Comparison of ENCODE assay signal across 8 cellular contexts in the genomic region with DNA sequence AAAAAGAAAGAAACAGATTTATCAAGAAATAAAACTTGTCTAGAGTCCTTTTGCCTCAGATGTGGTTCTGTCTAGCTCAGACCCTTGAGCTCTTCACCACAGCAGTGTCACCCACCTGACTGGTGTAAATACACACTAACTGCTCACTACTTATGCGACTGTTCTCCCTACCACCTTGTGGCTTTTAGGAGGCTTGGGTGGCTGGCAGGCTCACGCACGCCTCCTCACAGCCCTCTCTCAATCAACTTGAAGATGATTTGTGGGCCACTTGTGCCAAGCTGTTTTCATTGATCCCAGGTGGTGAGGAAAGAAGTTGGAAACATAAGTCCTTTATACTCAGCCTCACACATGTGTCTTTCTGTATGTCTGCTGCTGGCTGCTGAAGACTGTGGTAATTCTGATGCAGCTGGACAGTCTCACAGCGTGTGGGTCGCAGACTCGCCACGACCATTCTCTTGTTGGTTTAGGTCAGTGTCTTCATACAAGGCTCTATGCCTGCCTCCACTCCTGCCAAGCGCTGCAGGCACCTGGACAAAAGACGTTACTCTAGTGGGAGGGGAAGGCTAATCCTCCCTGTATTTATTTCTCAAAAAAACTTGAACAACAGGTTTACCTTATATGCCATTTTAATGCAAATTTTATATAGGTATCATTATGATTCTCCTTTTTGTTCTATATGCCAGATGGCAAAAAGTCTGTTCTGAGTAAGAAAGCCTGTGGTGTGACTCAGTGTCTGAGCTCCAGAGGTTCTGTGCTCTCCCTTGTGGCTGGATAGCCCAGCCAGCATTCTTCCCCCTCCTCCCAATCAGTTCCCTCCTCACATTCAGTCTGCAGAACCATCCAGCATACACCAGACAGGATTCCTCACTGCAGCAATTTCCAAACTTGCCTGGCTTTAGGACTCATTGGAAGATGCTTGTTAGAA.
DNase-seq lines count a peak whose midpoint lies in the region; ATAC-seq, FAIRE-seq and TF ChIP-seq lines count a peak whose summit lies in the region.

No MANE protein-coding gene starts in this region.

- no TSS peak for BruUV-seq in IMR-90 (replicated peaks; lab: Mats Ljungman, UMichigan)

- peak overlapping the region; percentile 81 for H2BK120ac ChIP-seq in IMR-90 (ENCODE audit: low read depth, low read length)

- peaks cover 4% of the 10 kb centered on the region for H3K36me3 Mint-ChIP-seq in activated CD8-positive, alpha-beta T cell treated with anti-CD3 and anti-CD28 coated beads, Interleukin-2, amount 10 ng/mL, durations not matched to agents 7 days and 5 days (ENCODE audit: low read depth)

- TF ChIP-seq CTCF in IMR-90 (conservative IDR thresholded peaks at IDR 0.05; ENCODE audit: low read depth, low read length): 0 out of 2 replicates have a peak, but pooled peaks have one; percentile 17

- dilution Hi-C loops in IMR-90 (cut with HindIII; ENCODE audit: low sequenced_read_pairs, unreplicated experiment): no loop called here

- in situ Hi-C loops in IMR-90 (cut with MboI; ENCODE audit: low sequenced_read_pairs): no loop called here

- peak overlapping the region; percentile 20 for H3K18ac ChIP-seq in IMR-90 (ENCODE audit: low read depth, low read length)

- H3K27ac Mint-ChIP-seq in activated CD8-positive, alpha-beta T cell treated with anti-CD3 and anti-CD28 coated beads, Interleukin-2, amount 10 ng/mL, durations not matched to agents 7 days and 5 days: no peak overlapping the region

- H3K36me3 ChIP-seq in BLaER1 treated with 17β-estradiol and CSF1 and Interleukin-3, amounts not matched to agents 10 nM and 100 nM: peaks cover 0 to 19% (median 3%) of the 10 kb centered on the region in 11 experiments; a peak in 6 of 22 replicates
- H3K36me3 ChIP-seq in IMR-90 (ENCODE audit: control insufficient read depth, insufficient read depth, low read length): no peaks in the 10 kb centered on the region

- POLR2A ChIA-PET in IMR-90 (lab: Charles Lee; ENCODE audit: unreplicated experiment): no interaction called here
- POLR2A ChIA-PET in activated CD8-positive, alpha-beta T cell treated with anti-CD3 and anti-CD28 coated beads, Interleukin-2, amount 10 ng/mL, durations not matched to agents 7 days and 5 days (lab: Charles Lee): interaction anchor here (0.7 to 1.0 kb wide), 2 partner anchors 88 to 115 kb away, joined by 3 read pairs; a partner anchor contains a TSS

- peak overlapping the region; percentile 78 for H2AK5ac ChIP-seq in IMR-90 (ENCODE audit: low read depth, low read length)

- H3K9me3 ChIP-seq in BLaER1 treated with 17β-estradiol and CSF1 and Interleukin-3, amounts not matched to agents 10 nM and 100 nM (replicated peaks in 1 of 11): no peaks in the 10 kb centered on the region
- no peaks in the 10 kb centered on the region for H3K9me3 ChIP-seq in IMR-90 (ENCODE audit: control insufficient read depth, insufficient read depth, low read length)

- peak overlapping the region; percentile 82 for H3K14ac ChIP-seq in IMR-90 (replicated peaks; ENCODE audit: low read depth, low read length)

- peak overlapping the region; percentile 34 for H2AFZ ChIP-seq in IMR-90 (replicated peaks; ENCODE audit: low read length, poor library complexity)

- no peak overlapping the region for H3K4me3 Mint-ChIP-seq in activated CD8-positive, alpha-beta T cell treated with anti-CD3 and anti-CD28 coated beads, Interleukin-2, amount 10 ng/mL, durations not matched to agents 7 days and 5 days

- H3K79me1 ChIP-seq in IMR-90 (ENCODE audit: low read depth in 1 of 2, low read length in 2 of 2): peaks cover 33 to 66% of the 10 kb centered on the region in 2 experiments

- TF ChIP-seq POLR2A in IMR-90 (IDR thresholded peaks at IDR 0.05; ENCODE audit: low read depth, low read length): no peak

- H4K5ac ChIP-seq in IMR-90 (ENCODE audit: low read depth, low read length): peak overlapping the region; percentile 73; the same call in 1 of the 2 replicates

- H4K91ac ChIP-seq in IMR-90 (ENCODE audit: insufficient read depth, low read depth, low read length): peak overlapping the region; percentile 54

- peak overlapping the region; percentile 67; the same call in 2 of the 3 replicates for H2BK15ac ChIP-seq in IMR-90 (ENCODE audit: low read depth, low read length)

- no peaks in the 10 kb centered on the region for H3K27me3 ChIP-seq in BLaER1 treated with 17β-estradiol and CSF1 and Interleukin-3, amounts not matched to agents 10 nM and 100 nM
- no peaks in the 10 kb centered on the region for H3K27me3 ChIP-seq in IMR-90 (ENCODE audit: control insufficient read depth, insufficient read depth, low read length)

- peaks cover 47 to 91% (median 63%) of the 10 kb centered on the region in 10 experiments for H3K4me1 ChIP-seq in BLaER1 treated with 17β-estradiol and CSF1 and Interleukin-3, amounts not matched to agents 10 nM and 100 nM
- H3K4me1 ChIP-seq in IMR-90 (ENCODE audit: control insufficient read depth, insufficient read depth, low read length): peaks cover 23% of the 10 kb centered on the region

- peak overlapping the region; percentile 50 for H2AK9ac ChIP-seq in IMR-90 (replicated peaks; ENCODE audit: low read depth, low read length, poor library complexity)

- intact Hi-C loops in IMR-90 (cut with micrococcal nuclease): loop anchor here (5.0 kb wide), 2 partner anchors 48 to 113 kb away; no protein-coding TSS in a partner anchor

- peak overlapping the region in 9 of 11 experiments; percentile 7 to 94 (median 52); a peak in 13 of 22 replicates for H3K4me2 ChIP-seq in BLaER1 treated with 17β-estradiol and CSF1 and Interleukin-3, amounts not matched to agents 10 nM and 100 nM
- peak overlapping the region; percentile 61 for H3K4me2 ChIP-seq in IMR-90 (ENCODE audit: low read depth, low read length)

- no peak overlapping the region for H3K4me3 ChIP-seq in BLaER1 treated with 17β-estradiol and CSF1 and Interleukin-3, amounts not matched to agents 10 nM and 100 nM
- no peak overlapping the region for H3K4me3 ChIP-seq in IMR-90 (ENCODE audit: insufficient read depth, low read depth, low read length)

- peaks cover 24% of the 10 kb centered on the region for H3K9me1 ChIP-seq in IMR-90 (ENCODE audit: insufficient read depth, low read length)

- no peaks in the 10 kb centered on the region for H3K27me3 Mint-ChIP-seq in activated CD8-positive, alpha-beta T cell treated with anti-CD3 and anti-CD28 coated beads, Interleukin-2, amount 10 ng/mL, durations not matched to agents 7 days and 5 days (ENCODE audit: low read depth)

- 37% methylated on average over 5 of the region's 9 CpGs; no CpG with 5 or more reads in 1 of the 2 experiments for WGBS in IMR-90 (ENCODE audit: extremely low coverage in 2 of 2, insufficient read length in 1 of 2), 2 experiments

- H3K9ac ChIP-seq in BLaER1 treated with 17β-estradiol and CSF1 and Interleukin-3, amounts not matched to agents 10 nM and 100 nM: peak overlapping the region in 6 of 11 experiments; percentile 2 to 52 (median 18); a peak in 6 of 22 replicates
- no peak overlapping the region; the same call in 1 of the 2 replicates for H3K9ac ChIP-seq in IMR-90 (ENCODE audit: low read depth, low read length)

- H3K4me1 Mint-ChIP-seq in activated CD8-positive, alpha-beta T cell treated with anti-CD3 and anti-CD28 coated beads, Interleukin-2, amount 10 ng/mL, durations not matched to agents 7 days and 5 days (ENCODE audit: low read depth): peaks cover 42% of the 10 kb centered on the region

- FAIRE-seq in GM19239 (lab: Jason Lieb, UNC): no peak

- peak overlapping the region; percentile 7; the same call in 1 of the 2 replicates for H3K56ac ChIP-seq in IMR-90 (ENCODE audit: extremely low read depth, insufficient read depth, low read length)

- DNase-seq in IMR-90 (peak; percentile 95), hepatic stellate cell (ENCODE audit: low spot score) (peak; percentile 89), stromal cell of bone marrow (ENCODE audit: low read depth) (peak; percentile 79), GM19239 (ENCODE audit: insufficient read length, low spot score) (no peak)
- DNase-seq in activated CD8-positive, alpha-beta T cell treated with anti-CD3 and anti-CD28 coated beads, Interleukin-2, amount 10 ng/mL, durations not matched to agents 7 days and 5 days: no peak

- CTCF ChIA-PET in IMR-90 (lab: Yijun Ruan, JAX): no interaction called here
- CTCF ChIA-PET in activated CD8-positive, alpha-beta T cell treated with anti-CD3 and anti-CD28 coated beads, Interleukin-2, amount 10 ng/mL, durations not matched to agents 7 days and 5 days (lab: Charles Lee): interaction anchor here (1.0 to 2.7 kb wide), 4 partner anchors 10 to 116 kb away, joined by 3 to 9 read pairs (median 6); a partner anchor contains a TSS

- ATAC-seq in IMR-90 (ENCODE audit: low read depth) (peak; percentile 94), GM19324 (IDR thresholded peaks at IDR 0.05; ENCODE audit: low FRiP score, unreplicated experiment) (no peak), GM21447 (IDR thresholded peaks at IDR 0.05; ENCODE audit: unreplicated experiment) (no peak)
- peak; percentile 63 for ATAC-seq in activated CD8-positive, alpha-beta T cell treated with anti-CD3 and anti-CD28 coated beads, Interleukin-2, amount 10 ng/mL, durations not matched to agents 7 days and 5 days

- H3K4ac ChIP-seq in IMR-90 (ENCODE audit: low read depth, low read length): peak overlapping the region; percentile 91

- H2BK5ac ChIP-seq in IMR-90 (ENCODE audit: low read depth, low read length, poor library complexity, severe bottlenecking): peak overlapping the region; percentile 63

- peak overlapping the region; percentile 52; the same call in 1 of the 2 replicates for H2BK20ac ChIP-seq in IMR-90 (ENCODE audit: low read depth, low read length)

- peaks cover 29 to 95% (median 73%) of the 10 kb centered on the region in 11 experiments; a peak in 21 of 22 replicates for H4K20me1 ChIP-seq in BLaER1 treated with 17β-estradiol and CSF1 and Interleukin-3, amounts not matched to agents 10 nM and 100 nM
- H4K20me1 ChIP-seq in IMR-90 (ENCODE audit: insufficient read depth, low read length): peaks cover 6% of the 10 kb centered on the region; the same call in 1 of the 2 replicates

- peak overlapping the region; percentile 55 for H3K23ac ChIP-seq in IMR-90 (ENCODE audit: low read depth, low read length)

- TF ChIP-seq RAD21 in IMR-90 (IDR thresholded peaks at IDR 0.05; ENCODE audit: low read length): no peak; the same call in 1 of the 2 replicates

- peak overlapping the region in 7 of 11 experiments; percentile 4 to 34 (median 23); a peak in 9 of 22 replicates for H3K27ac ChIP-seq in BLaER1 treated with 17β-estradiol and CSF1 and Interleukin-3, amounts not matched to agents 10 nM and 100 nM
- H3K27ac ChIP-seq in IMR-90 (ENCODE audit: insufficient read depth, low read length): peak overlapping the region; percentile 39

- peak overlapping the region; percentile 40 to 54 for H4K8ac ChIP-seq in IMR-90 (ENCODE audit: low read depth in 2 of 2, low read length in 2 of 2)

- no peaks in the 10 kb centered on the region for H3K9me3 Mint-ChIP-seq in activated CD8-positive, alpha-beta T cell treated with anti-CD3 and anti-CD28 coated beads, Interleukin-2, amount 10 ng/mL, durations not matched to agents 7 days and 5 days (ENCODE audit: insufficient read depth)

TF ChIP-seq in IMR-90, 13 proteins besides CTCF, POLR2A, EP300 and RAD21 (continues in another document):
- no peak for TF ChIP-seq RCOR1 (IDR thresholded peaks at IDR 0.05; ENCODE audit: insufficient replicate concordance, low read length)
- TF ChIP-seq NFE2L2 (IDR thresholded peaks at IDR 0.05; ENCODE audit: low read depth, low read length): no peak
- peak; percentile 52 for TF ChIP-seq MAFK (IDR thresholded peaks at IDR 0.05; ENCODE audit: low read depth, low read length)

Comparison
In these comparisons a context has a peak if more than half of its experiments do, and no peak if none do; other contexts are left out.
1. ATAC-seq: peak in IMR-90 (single experiment) and activated CD8-positive, alpha-beta T cell treated with anti-CD3 and anti-CD28 coated beads, Interleukin-2, amount 10 ng/mL, durations not matched to agents 7 days and 5 days (single experiment); none in GM19324 (single experiment) and GM21447 (single experiment).
2. DNase-seq: peak in IMR-90 (single experiment), hepatic stellate cell (single experiment) and stromal cell of bone marrow (single experiment); none in activated CD8-positive, alpha-beta T cell treated with anti-CD3 and anti-CD28 coated beads, Interleukin-2, amount 10 ng/mL, durations not matched to agents 7 days and 5 days (single experiment) and GM19239 (single experiment).